ENCODE assay signal across 1 cellular context in the genomic region with DNA sequence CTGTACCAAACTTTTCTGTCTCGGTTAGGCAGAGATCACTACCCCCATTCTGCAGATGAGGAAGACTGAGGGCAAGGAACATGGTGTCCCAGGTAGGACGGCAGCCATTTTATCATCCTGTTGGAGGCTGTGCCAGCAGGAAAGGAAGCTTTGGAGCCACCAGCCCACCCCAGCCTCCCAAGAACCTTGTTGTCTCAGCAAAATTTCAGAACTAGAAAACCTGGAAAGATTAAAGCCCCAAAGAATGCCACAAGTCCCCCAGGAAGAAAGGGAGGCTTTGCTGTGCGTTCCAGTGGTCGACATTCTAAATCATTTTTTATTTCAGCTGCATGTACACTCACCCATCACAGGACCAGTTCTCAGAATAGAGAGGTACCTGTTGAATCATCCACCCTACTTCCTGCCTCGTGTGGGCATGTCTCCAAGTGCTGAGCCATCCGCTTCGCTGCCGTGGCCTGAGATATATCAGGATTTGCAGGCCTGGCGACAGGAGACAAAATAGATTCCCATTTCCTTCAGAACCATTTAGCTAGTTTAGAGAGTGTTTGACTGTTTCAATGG.
TF ChIP-seq lines count a peak whose summit lies in the region.

No MANE protein-coding gene starts in this region.

TF ChIP-seq in GM23338, 12 proteins besides CTCF, POLR2A, EP300 and RAD21 (continued from another document):
- TF ChIP-seq, protein P1, sequence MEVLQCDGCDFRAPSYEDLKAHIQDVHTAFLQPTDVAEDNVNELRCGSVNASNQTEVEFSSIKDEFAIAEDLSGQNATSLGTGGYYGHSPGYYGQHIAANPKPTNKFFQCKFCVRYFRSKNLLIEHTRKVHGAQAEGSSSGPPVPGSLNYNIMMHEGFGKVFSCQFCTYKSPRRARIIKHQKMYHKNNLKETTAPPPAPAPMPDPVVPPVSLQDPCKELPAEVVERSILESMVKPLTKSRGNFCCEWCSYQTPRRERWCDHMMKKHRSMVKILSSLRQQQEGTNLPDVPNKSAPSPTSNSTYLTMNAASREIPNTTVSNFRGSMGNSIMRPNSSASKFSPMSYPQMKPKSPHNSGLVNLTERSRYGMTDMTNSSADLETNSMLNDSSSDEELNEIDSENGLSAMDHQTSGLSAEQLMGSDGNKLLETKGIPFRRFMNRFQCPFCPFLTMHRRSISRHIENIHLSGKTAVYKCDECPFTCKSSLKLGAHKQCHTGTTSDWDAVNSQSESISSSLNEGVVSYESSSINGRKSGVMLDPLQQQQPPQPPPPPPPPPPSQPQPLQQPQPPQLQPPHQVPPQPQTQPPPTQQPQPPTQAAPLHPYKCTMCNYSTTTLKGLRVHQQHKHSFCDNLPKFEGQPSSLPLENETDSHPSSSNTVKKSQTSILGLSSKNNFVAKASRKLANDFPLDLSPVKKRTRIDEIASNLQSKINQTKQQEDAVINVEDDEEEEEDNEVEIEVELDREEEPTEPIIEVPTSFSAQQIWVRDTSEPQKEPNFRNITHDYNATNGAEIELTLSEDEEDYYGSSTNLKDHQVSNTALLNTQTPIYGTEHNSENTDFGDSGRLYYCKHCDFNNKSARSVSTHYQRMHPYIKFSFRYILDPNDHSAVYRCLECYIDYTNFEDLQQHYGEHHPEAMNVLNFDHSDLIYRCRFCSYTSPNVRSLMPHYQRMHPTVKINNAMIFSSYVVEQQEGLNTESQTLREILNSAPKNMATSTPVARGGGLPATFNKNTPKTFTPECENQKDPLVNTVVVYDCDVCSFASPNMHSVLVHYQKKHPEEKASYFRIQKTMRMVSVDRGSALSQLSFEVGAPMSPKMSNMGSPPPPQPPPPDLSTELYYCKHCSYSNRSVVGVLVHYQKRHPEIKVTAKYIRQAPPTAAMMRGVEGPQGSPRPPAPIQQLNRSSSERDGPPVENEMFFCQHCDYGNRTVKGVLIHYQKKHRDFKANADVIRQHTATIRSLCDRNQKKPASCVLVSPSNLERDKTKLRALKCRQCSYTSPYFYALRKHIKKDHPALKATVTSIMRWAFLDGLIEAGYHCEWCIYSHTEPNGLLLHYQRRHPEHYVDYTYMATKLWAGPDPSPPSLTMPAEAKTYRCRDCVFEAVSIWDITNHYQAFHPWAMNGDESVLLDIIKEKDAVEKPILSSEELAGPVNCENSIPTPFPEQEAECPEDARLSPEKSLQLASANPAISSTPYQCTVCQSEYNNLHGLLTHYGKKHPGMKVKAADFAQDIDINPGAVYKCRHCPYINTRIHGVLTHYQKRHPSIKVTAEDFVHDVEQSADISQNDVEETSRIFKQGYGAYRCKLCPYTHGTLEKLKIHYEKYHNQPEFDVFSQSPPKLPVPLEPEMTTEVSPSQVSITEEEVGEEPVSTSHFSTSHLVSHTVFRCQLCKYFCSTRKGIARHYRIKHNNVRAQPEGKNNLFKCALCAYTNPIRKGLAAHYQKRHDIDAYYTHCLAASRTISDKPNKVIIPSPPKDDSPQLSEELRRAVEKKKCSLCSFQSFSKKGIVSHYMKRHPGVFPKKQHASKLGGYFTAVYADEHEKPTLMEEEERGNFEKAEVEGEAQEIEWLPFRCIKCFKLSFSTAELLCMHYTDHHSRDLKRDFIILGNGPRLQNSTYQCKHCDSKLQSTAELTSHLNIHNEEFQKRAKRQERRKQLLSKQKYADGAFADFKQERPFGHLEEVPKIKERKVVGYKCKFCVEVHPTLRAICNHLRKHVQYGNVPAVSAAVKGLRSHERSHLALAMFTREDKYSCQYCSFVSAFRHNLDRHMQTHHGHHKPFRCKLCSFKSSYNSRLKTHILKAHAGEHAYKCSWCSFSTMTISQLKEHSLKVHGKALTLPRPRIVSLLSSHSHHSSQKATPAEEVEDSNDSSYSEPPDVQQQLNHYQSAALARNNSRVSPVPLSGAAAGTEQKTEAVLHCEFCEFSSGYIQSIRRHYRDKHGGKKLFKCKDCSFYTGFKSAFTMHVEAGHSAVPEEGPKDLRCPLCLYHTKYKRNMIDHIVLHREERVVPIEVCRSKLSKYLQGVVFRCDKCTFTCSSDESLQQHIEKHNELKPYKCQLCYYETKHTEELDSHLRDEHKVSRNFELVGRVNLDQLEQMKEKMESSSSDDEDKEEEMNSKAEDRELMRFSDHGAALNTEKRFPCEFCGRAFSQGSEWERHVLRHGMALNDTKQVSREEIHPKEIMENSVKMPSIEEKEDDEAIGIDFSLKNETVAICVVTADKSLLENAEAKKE (CRISPR knock-in tag; IDR thresholded peaks at IDR 0.05): no peak
- TF ChIP-seq NANOG (IDR thresholded peaks at IDR 0.05; ENCODE audit: borderline replicate concordance): no peak
- no peak for TF ChIP-seq ZNF331 (CRISPR knock-in tag; IDR thresholded peaks at IDR 0.05; ENCODE audit: low read depth)
- no peak for TF ChIP-seq STAT1 (IDR thresholded peaks at IDR 0.05; ENCODE audit: unreplicated experiment)
